8 cellular contexts compared by ENCODE assay signal in genomic region chr9:91426123-91426745, GRCh38. TPM values are rescaled to one million over a fixed set of nuclear protein-coding genes. Genes with fewer than 3 reads are reported as not detected.
DNase-seq lines count a peak whose midpoint lies in the region; ATAC-seq and TF ChIP-seq lines count a peak whose summit lies in the region.

No MANE protein-coding gene starts in this region.

- peaks cover 19% of the 10 kb centered on the region for H3K4me1 ChIP-seq in PC-3 (ENCODE audit: insufficient read depth, low read length)
- H3K4me1 ChIP-seq in ovary (ENCODE audit: insufficient read depth), result no peaks in the 10 kb centered on the region

- no peaks in the 10 kb centered on the region for H3K9me2 ChIP-seq in PC-3 (replicated peaks; ENCODE audit: low read length)

- H3K79me2 ChIP-seq in PC-3 (ENCODE audit: low read length), result peaks cover 21% of the 10 kb centered on the region

- DNase-seq in CD14-positive monocyte (ENCODE audit: low spot score) (no peak), GM13976 (ENCODE audit: low spot score) (peak; percentile 62), PC-3 (peak; percentile 62), dorsolateral prefrontal cortex (no peak), ovary (no peak)
- no peak for DNase-seq in stimulated activated CD4-positive, alpha-beta T cell treated with anti-CD3 and anti-CD28 coated beads, Interleukin-4, amount 100 ng/mL, for 4 hours

- no peak overlapping the region for H3K4me2 ChIP-seq in PC-3 (ENCODE audit: low read length)

- no peak overlapping the region for H2AFZ ChIP-seq in PC-3 (ENCODE audit: low read length)

- 47 to 51% (median 49%) methylated on average over 3 of the region's 3 CpGs for WGBS in ovary, 3 donors

- TF ChIP-seq POLR2A in ovary (IDR thresholded peaks at IDR 0.05), result no peak

- H3K4me3 ChIP-seq in PC-3 (ENCODE audit: low read length) (no peak overlapping the region), dorsolateral prefrontal cortex (no peak overlapping the region), ovary (no peak overlapping the region)

- H3F3A ChIP-seq in PC-3 (ENCODE audit: low read length, unreplicated experiment), result no peaks in the 10 kb centered on the region

- peaks cover 0 to 16% (median 2%) of the 10 kb centered on the region in 7 donors for H3K9me3 Mint-ChIP-seq in CD14-positive monocyte

- H3K4me1 Mint-ChIP-seq in CD14-positive monocyte, result peaks cover 50% of the 10 kb centered on the region

- no peak overlapping the region for H3K27ac ChIP-seq in PC-3 (ENCODE audit: low read length)
- peak overlapping the region in 2 of 59 donors; percentile 4 to 26 for H3K27ac ChIP-seq in dorsolateral prefrontal cortex
- H3K27ac ChIP-seq in ovary, result no peak overlapping the region

- TF ChIP-seq EP300 in ovary (IDR thresholded peaks at IDR 0.05), result no peak

- CTCF ChIA-PET in PC-3 (lab: Charles Lee), result interaction anchor here (1.1 to 2.0 kb wide), 4 partner anchors 301 to 511 kb away, joined by 3 to 17 read pairs (median 8); no protein-coding TSS in a partner anchor

- H3K36me3 Mint-ChIP-seq in CD14-positive monocyte, result peaks cover 10 to 14% of the 10 kb centered on the region in 2 donors

- no peak overlapping the region for H3K4me3 Mint-ChIP-seq in CD14-positive monocyte

- H3K27ac Mint-ChIP-seq in CD14-positive monocyte, result peak overlapping the region in 1 of 7 donors; percentile 14

- H3K27me3 ChIP-seq in PC-3 (ENCODE audit: low read length) (no peaks in the 10 kb centered on the region), dorsolateral prefrontal cortex (no peaks in the 10 kb centered on the region), ovary (no peaks in the 10 kb centered on the region)

- in situ Hi-C loops in GM13976 (cut with MboI; ENCODE audit: low sequenced_read_pairs, unreplicated experiment), result loop anchor here (5.0 to 10.0 kb wide), 2 partner anchors 381 to 509 kb away; no protein-coding TSS in a partner anchor

- intact Hi-C loops in CD14-positive monocyte (cut with micrococcal nuclease) (loop anchor here in 1 of 2 donors (5.0 to 10.0 kb wide), 4 partner anchors 124 to 621 kb away; partner anchors contain the start of gene SYK), PC-3 (cut with micrococcal nuclease) (loop anchor here (1.0 to 5.0 kb wide), 5 partner anchors 301 to 511 kb away; no protein-coding TSS in a partner anchor), dorsolateral prefrontal cortex (cut with DNase I) (loop anchor here in 1 of 2 donors (2.0 to 10.0 kb wide), 3 partner anchors 311 to 509 kb away; no protein-coding TSS in a partner anchor), ovary (cut with DNase I) (loop anchor here (5.0 to 10.0 kb wide), 6 partner anchors 321 to 519 kb away; no protein-coding TSS in a partner anchor)

- H3K36me3 ChIP-seq in PC-3 (ENCODE audit: low read depth, low read length), result no peaks in the 10 kb centered on the region
- no peaks in the 10 kb centered on the region for H3K36me3 ChIP-seq in ovary

- peaks cover 10 to 28% (median 17%) of the 10 kb centered on the region in 3 donors for H3K27me3 Mint-ChIP-seq in CD14-positive monocyte (ENCODE audit: low read depth in 3 of 3)

- peaks cover 15% of the 10 kb centered on the region for H4K20me1 ChIP-seq in PC-3 (ENCODE audit: low read length)

- TF ChIP-seq CTCF in CD14-positive monocyte (IDR thresholded peaks at IDR 0.05) (peak; percentile 61), GM13976 (IDR thresholded peaks at IDR 0.05; ENCODE audit: borderline replicate concordance, control extremely low read depth, extremely low read depth, insufficient read depth, missing control alignments) (peak; percentile 55), PC-3 (conservative IDR thresholded peaks at IDR 0.05; ENCODE audit: low read depth, low read length) (peak; percentile 65), dorsolateral prefrontal cortex (IDR thresholded peaks at IDR 0.05 in 54 of 56, conservative IDR thresholded peaks at IDR 0.05 in 2 of 56; ENCODE audit: low read depth in 1 of 56, partially characterized antibody in 56 of 56) (peak in 53 of 56 donors; percentile 5 to 76 (median 44)), ovary (IDR thresholded peaks at IDR 0.05) (peak in 2 of 3 donors; percentile 44 to 60)

- POLR2A ChIA-PET in PC-3 (lab: Charles Lee; ENCODE audit: unreplicated experiment), result interaction anchor here (0.6 kb wide), 1 partner anchor 440 kb away, joined by 5 read pairs; no protein-coding TSS in a partner anchor

- H3K9ac ChIP-seq in PC-3 (ENCODE audit: low read length), result no peak overlapping the region

- BruUV-seq in PC-3 (replicated peaks; lab: Mats Ljungman, UMichigan), result no TSS peak

- H3K9me3 ChIP-seq in PC-3 (ENCODE audit: low read length), result no peaks in the 10 kb centered on the region
- no peaks in the 10 kb centered on the region for H3K9me3 ChIP-seq in ovary

- ATAC-seq in PC-3, result no peak
- ATAC-seq in HG03520 (IDR thresholded peaks at IDR 0.05; ENCODE audit: unreplicated experiment), result no peak
- no peak for ATAC-seq in GM21515 (IDR thresholded peaks at IDR 0.05; ENCODE audit: unreplicated experiment)

RNA-seq across cellular contexts. Expression of gene NFIL3, which starts 2.6 kb away (rescaled TPM):
- 10 to 100 TPM; 18.6 to 64.0 TPM for polyA plus RNA-seq in CD14-positive monocyte
- 5.4 and 7.5 TPM in 2 replicates for total RNA-seq in PC-3 (2014; rRNA removed)
- 10 to 100 TPM in 116 of 120 experiments, 1 to 10 TPM in 4; 8.2 to 67.2 (median 16.6) TPM for total RNA-seq in dorsolateral prefrontal cortex
- 10 to 100 TPM; 40.2 to 87.0 (median 71.4) TPM for total RNA-seq in ovary
- 10 to 100 TPM; 31.8 to 37.5 TPM for polyA plus RNA-seq in ovary

Comparison
In these comparisons a context has a peak if more than half of its experiments do, and no peak if none do; other contexts are left out.
1. DNase-seq: peak in GM13976 (single experiment) and PC-3 (single experiment); none in CD14-positive monocyte (single experiment), dorsolateral prefrontal cortex (0 of 10), ovary (0 of 5) and stimulated activated CD4-positive, alpha-beta T cell treated with anti-CD3 and anti-CD28 coated beads, Interleukin-4, amount 100 ng/mL, for 4 hours (0 of 2).
2. Peak in every context shown above with its lines, with median percentiles within 50 percentile points of each other: CTCF ChIP-seq.